In genomic region chr1:145942891-145943290, GRCh38 we compare ENCODE assay signal across 31 cellular contexts. TPM values are rescaled to one million over a fixed set of nuclear protein-coding genes. Genes with fewer than 3 reads are reported as not detected.
DNase-seq lines count a peak whose midpoint lies in the region; ATAC-seq, FAIRE-seq and TF ChIP-seq lines count a peak whose summit lies in the region.
"Had no signal": no experiment of that assay in that cellular context is flagged by ENCODE, and none has a peak within 500 bp of the region (broad histone marks: within the 10 kb centered on the region; RNA-seq: fewer than 3 reads in every experiment).

No MANE protein-coding gene starts in this region.

- DNase-seq in activated naive CD8-positive, alpha-beta T cell treated with anti-CD3 and anti-CD28 coated beads, Interleukin-2, amount 50 U/mL, for 24 hours: no peak
- DNase-seq in mesenchymal stem cell: no peak
- DNase-seq in vagina (ENCODE audit: extremely low spot score in 2 of 2): no peak
- no peak for DNase-seq in GM12891 (ENCODE audit: insufficient read length, low spot score)
- DNase-seq in SJCRH30: no peak
- DNase-seq: activated CD4-positive, alpha-beta T cell treated with anti-CD3 and anti-CD28 coated beads, Interleukin-2, amount 10 ng/mL, durations not matched to agents 7 days and 5 days; activated CD8-positive, alpha-beta memory T cell treated with anti-CD3 and anti-CD28 coated beads, Interleukin-2, amount 10 ng/mL, durations not matched to agents 7 days and 5 days; activated naive CD4-positive, alpha-beta T cell treated with anti-CD3 and anti-CD28 coated beads, Interleukin-2, amount 50 U/mL, for 16 hours; CD4-positive, alpha-beta memory T cell; esophagus squamous epithelium; islet precursor cell; left ventricle myocardium superior; midbrain; MM.1S; naive thymus-derived CD8-positive, alpha-beta T cell; NCI-H2029 treated with DMSO at 0.1 percent for 48 hours; NCI-H526; NK-92 treated with Interleukin-12 subunit alpha and Interleukin-12 subunit beta, amount 100 ng/mL, for 24 hours; PC-3; T1000; tibial artery had no signal

- ATAC-seq in activated naive CD8-positive, alpha-beta T cell treated with anti-CD3 and anti-CD28 coated beads, Interleukin-2, amount 50 U/mL, for 24 hours: no peak
- ATAC-seq: activated CD8-positive, alpha-beta memory T cell treated with anti-CD3 and anti-CD28 coated beads, Interleukin-2, amount 10 ng/mL, durations not matched to agents 7 days and 5 days; GM12878; HCT116; left ventricle myocardium superior; naive thymus-derived CD8-positive, alpha-beta T cell; PC-3; Right ventricle myocardium inferior had no signal

- no peak overlapping the region for H2AK5ac ChIP-seq in mesenchymal stem cell (ENCODE audit: low read length, severe bottlenecking)

- no peak overlapping the region for H2BK15ac ChIP-seq in mesenchymal stem cell (ENCODE audit: low read depth, poor library complexity, severe bottlenecking)

- peaks cover 9 to 47% of the 10 kb centered on the region in 2 experiments for H3K36me3 ChIP-seq in mesenchymal stem cell (ENCODE audit: control insufficient read depth in 1 of 2, insufficient read depth in 2 of 2, low read depth in 1 of 2, low read length in 2 of 2)
- H3K36me3 ChIP-seq in vagina: peaks cover 0 to 11% of the 10 kb centered on the region in 2 donors
- H3K36me3 ChIP-seq in SJCRH30: peaks cover 18% of the 10 kb centered on the region

- H4K91ac ChIP-seq in mesenchymal stem cell (ENCODE audit: low read length): no peak overlapping the region

- H3K4me3 ChIP-seq in mesenchymal stem cell (ENCODE audit: insufficient read depth in 1 of 2, low read depth in 1 of 2, low read length in 2 of 2) (no peak overlapping the region), vagina (peak overlapping the region in 1 of 2 donors; percentile 4), SJCRH30 (no peak overlapping the region)
- H3K4me3 ChIP-seq: ascending aorta, esophagus squamous epithelium, GM12878, skin epidermis, tibial artery had no signal

- peaks cover 6% of the 10 kb centered on the region for H3K4me1 Mint-ChIP-seq in activated naive CD8-positive, alpha-beta T cell (ENCODE audit: low read depth)
- H3K4me1 Mint-ChIP-seq in activated naive CD8-positive, alpha-beta T cell treated with anti-CD3 and anti-CD28 coated beads, Interleukin-2, amount 50 U/mL, for 24 hours: peaks cover 5% of the 10 kb centered on the region
- H3K4me1 Mint-ChIP-seq: activated CD8-positive, alpha-beta memory T cell treated with anti-CD3 and anti-CD28 coated beads, Interleukin-2, amount 10 ng/mL, durations not matched to agents 7 days and 5 days had no signal

- no peak overlapping the region for H3K14ac ChIP-seq in mesenchymal stem cell (ENCODE audit: low read length in 2 of 2)

- H3K4me1 ChIP-seq in mesenchymal stem cell (ENCODE audit: control insufficient read depth, insufficient read depth, low read depth, low read length) (no peaks in the 10 kb centered on the region), vagina (peaks cover 13% of the 10 kb centered on the region), SJCRH30 (no peaks in the 10 kb centered on the region)
- H3K4me1 ChIP-seq: ascending aorta, esophagus squamous epithelium, tibial artery had no signal

- no peaks in the 10 kb centered on the region for H3K9me3 Mint-ChIP-seq in activated naive CD8-positive, alpha-beta T cell (ENCODE audit: low read depth)
- H3K9me3 Mint-ChIP-seq in activated naive CD8-positive, alpha-beta T cell treated with anti-CD3 and anti-CD28 coated beads, Interleukin-2, amount 50 U/mL, for 24 hours: no peaks in the 10 kb centered on the region
- H3K9me3 Mint-ChIP-seq: activated CD4-positive, alpha-beta T cell treated with anti-CD3 and anti-CD28 coated beads, Interleukin-2, amount 10 ng/mL, durations not matched to agents 7 days and 5 days; CD4-positive, alpha-beta memory T cell; dendritic cell treated with granulocyte-macrophage colony-stimulating factor and Interleukin-4, amounts not matched to agents 40 ng/mL and 50 ng/mL, for 4 days; naive thymus-derived CD8-positive, alpha-beta T cell had no signal

- H3K18ac ChIP-seq in mesenchymal stem cell (ENCODE audit: low read depth in 1 of 2, low read length in 2 of 2): no peak overlapping the region

- H3K27ac Mint-ChIP-seq in activated naive CD8-positive, alpha-beta T cell: peak overlapping the region; percentile 2
- H3K27ac Mint-ChIP-seq in activated naive CD8-positive, alpha-beta T cell treated with anti-CD3 and anti-CD28 coated beads, Interleukin-2, amount 50 U/mL, for 24 hours: no peak overlapping the region
- H3K27ac Mint-ChIP-seq: activated CD4-positive, alpha-beta T cell treated with anti-CD3 and anti-CD28 coated beads, Interleukin-2, amount 10 ng/mL, durations not matched to agents 7 days and 5 days; activated CD8-positive, alpha-beta memory T cell treated with anti-CD3 and anti-CD28 coated beads, Interleukin-2, amount 10 ng/mL, durations not matched to agents 7 days and 5 days; dendritic cell treated with granulocyte-macrophage colony-stimulating factor and Interleukin-4, amounts not matched to agents 40 ng/mL and 50 ng/mL, for 4 days had no signal

- H3K9me3 ChIP-seq in mesenchymal stem cell (ENCODE audit: control insufficient read depth, low read length): no peaks in the 10 kb centered on the region
- no peaks in the 10 kb centered on the region for H3K9me3 ChIP-seq in vagina
- H3K9me3 ChIP-seq in SJCRH30 (replicated peaks): no peaks in the 10 kb centered on the region
- H3K9me3 ChIP-seq: ascending aorta, esophagus squamous epithelium, tibial artery had no signal

- no peak overlapping the region for H3K4ac ChIP-seq in mesenchymal stem cell (ENCODE audit: low read depth in 1 of 2, low read length in 2 of 2)

- no peak overlapping the region for H3K23ac ChIP-seq in mesenchymal stem cell (ENCODE audit: low read length in 2 of 2)

- H3K79me1 ChIP-seq in mesenchymal stem cell (replicated peaks; ENCODE audit: low read length, poor library complexity, severe bottlenecking): peaks cover 16% of the 10 kb centered on the region

- H2BK5ac ChIP-seq in mesenchymal stem cell (ENCODE audit: low read depth, low read length, poor library complexity, severe bottlenecking): no peak overlapping the region

- TF ChIP-seq CTCF in vagina (IDR thresholded peaks at IDR 0.05): no peak

- peak overlapping the region; percentile 70 for H3K9ac ChIP-seq in mesenchymal stem cell (ENCODE audit: low read length)
- H3K9ac ChIP-seq: KMS-11 had no signal

- H3K36me3 Mint-ChIP-seq in activated naive CD8-positive, alpha-beta T cell: peaks cover 9% of the 10 kb centered on the region
- peaks cover 33% of the 10 kb centered on the region for H3K36me3 Mint-ChIP-seq in activated naive CD8-positive, alpha-beta T cell treated with anti-CD3 and anti-CD28 coated beads, Interleukin-2, amount 50 U/mL, for 24 hours (ENCODE audit: low read depth)

- 93% methylated on average over 6 of the region's 6 CpGs for WGBS in mesenchymal stem cell

- no peaks in the 10 kb centered on the region for H3K27me3 Mint-ChIP-seq in activated naive CD8-positive, alpha-beta T cell
- no peaks in the 10 kb centered on the region for H3K27me3 Mint-ChIP-seq in activated naive CD8-positive, alpha-beta T cell treated with anti-CD3 and anti-CD28 coated beads, Interleukin-2, amount 50 U/mL, for 24 hours
- H3K27me3 Mint-ChIP-seq: activated CD4-positive, alpha-beta T cell treated with anti-CD3 and anti-CD28 coated beads, Interleukin-2, amount 10 ng/mL, durations not matched to agents 7 days and 5 days; activated CD8-positive, alpha-beta memory T cell treated with anti-CD3 and anti-CD28 coated beads, Interleukin-2, amount 10 ng/mL, durations not matched to agents 7 days and 5 days; CD4-positive, alpha-beta memory T cell; dendritic cell treated with granulocyte-macrophage colony-stimulating factor and Interleukin-4, amounts not matched to agents 40 ng/mL and 50 ng/mL, for 4 days; naive thymus-derived CD8-positive, alpha-beta T cell had no signal

- no peak overlapping the region for H2AFZ ChIP-seq in mesenchymal stem cell (ENCODE audit: low read depth, low read length)

- no peak for TF ChIP-seq POLR2A in vagina (IDR thresholded peaks at IDR 0.05)
- no peak for TF ChIP-seq POLR2A in GM12891 (IDR thresholded peaks at IDR 0.05; ENCODE audit: low read depth, low read length)

- FAIRE-seq in GM12891 (lab: Jason Lieb, UNC): no peak
- FAIRE-seq: A204.1, GM12878 had no signal

- no peak overlapping the region for H4K8ac ChIP-seq in mesenchymal stem cell (ENCODE audit: low read length)

- H3K27ac ChIP-seq in mesenchymal stem cell (ENCODE audit: low read length, poor library complexity, severe bottlenecking) (no peak overlapping the region), vagina (peak overlapping the region; percentile 55), SJCRH30 (no peak overlapping the region)
- H3K27ac ChIP-seq: ascending aorta, esophagus squamous epithelium, KMS-11, tibial artery had no signal

- no peak overlapping the region for H2BK12ac ChIP-seq in mesenchymal stem cell (ENCODE audit: low read length in 2 of 2)

- intact Hi-C loops in vagina (cut with DNase I): no loop called here

- no peak overlapping the region for H3K4me3 Mint-ChIP-seq in activated naive CD8-positive, alpha-beta T cell
- H3K4me3 Mint-ChIP-seq in activated naive CD8-positive, alpha-beta T cell treated with anti-CD3 and anti-CD28 coated beads, Interleukin-2, amount 50 U/mL, for 24 hours: no peak overlapping the region
- H3K4me3 Mint-ChIP-seq: activated CD4-positive, alpha-beta T cell treated with anti-CD3 and anti-CD28 coated beads, Interleukin-2, amount 10 ng/mL, durations not matched to agents 7 days and 5 days; activated CD8-positive, alpha-beta memory T cell treated with anti-CD3 and anti-CD28 coated beads, Interleukin-2, amount 10 ng/mL, durations not matched to agents 7 days and 5 days; dendritic cell treated with granulocyte-macrophage colony-stimulating factor and Interleukin-4, amounts not matched to agents 40 ng/mL and 50 ng/mL, for 4 days; naive thymus-derived CD8-positive, alpha-beta T cell had no signal

- no peak overlapping the region for H2BK120ac ChIP-seq in mesenchymal stem cell (ENCODE audit: low read depth, low read length)

- no peaks in the 10 kb centered on the region for H3K27me3 ChIP-seq in mesenchymal stem cell (ENCODE audit: control insufficient read depth in 1 of 2, insufficient read depth in 1 of 2, low read length in 2 of 2)
- no peaks in the 10 kb centered on the region for H3K27me3 ChIP-seq in vagina
- no peaks in the 10 kb centered on the region for H3K27me3 ChIP-seq in SJCRH30
- H3K27me3 ChIP-seq: ascending aorta, esophagus squamous epithelium, tibial artery had no signal

- H3K4me2 ChIP-seq in mesenchymal stem cell (ENCODE audit: low read length, poor library complexity, severe bottlenecking): no peak overlapping the region
- H3K4me2 ChIP-seq: KMS-11 had no signal

RNA-seq across cellular contexts. Expression of gene LIX1L, which starts 14.9 kb away (rescaled TPM):
- 30.0 TPM for polyA plus RNA-seq in mesenchymal stem cell (2013, experiment 1 of 2)
- polyA plus RNA-seq in mesenchymal stem cell (2013, experiment 2 of 2): 29.8 TPM
- total RNA-seq in vagina: 25.0 TPM
- 6.1 TPM for polyA plus RNA-seq in GM12891 (2012; ENCODE audit: low read depth, missing spikeins)
- 33.4 and 35.6 TPM in 2 replicates for total RNA-seq in SJCRH30 (2014; rRNA removed; shearing (Covaris generic))

RNA-seq across cellular contexts. Expression of gene RBM8A, which starts 15.6 kb away (rescaled TPM):
- polyA plus RNA-seq in mesenchymal stem cell (2013, experiment 1 of 2): 135 TPM
- 142 TPM for polyA plus RNA-seq in mesenchymal stem cell (2013, experiment 2 of 2)
- 93.3 TPM for total RNA-seq in vagina
- 178 TPM for polyA plus RNA-seq in GM12891 (2012; ENCODE audit: low read depth, missing spikeins)
- total RNA-seq in SJCRH30 (2014; rRNA removed; shearing (Covaris generic)): 232 and 246 TPM in 2 replicates

RNA-seq across cellular contexts. Expression of gene ANKRD34A, which starts 21.5 kb away (rescaled TPM):
- 4.4 TPM for polyA plus RNA-seq in mesenchymal stem cell (2013, experiment 1 of 2)
- 4.4 TPM for polyA plus RNA-seq in mesenchymal stem cell (2013, experiment 2 of 2)
- 1.7 TPM for total RNA-seq in vagina
- 1.5 TPM for polyA plus RNA-seq in GM12891 (2012; ENCODE audit: low read depth, missing spikeins)
- total RNA-seq in SJCRH30 (2014; rRNA removed; shearing (Covaris generic)): 0.69 and 0.84 TPM in 2 replicates
- total RNA-seq: Daoy had no signal

RNA-seq across cellular contexts. Expression of gene POLR3GL, which starts 21.6 kb away (rescaled TPM):
- 31.1 TPM for polyA plus RNA-seq in mesenchymal stem cell (2013, experiment 1 of 2)
- 32.3 TPM for polyA plus RNA-seq in mesenchymal stem cell (2013, experiment 2 of 2)
- 15.0 TPM for total RNA-seq in vagina
- polyA plus RNA-seq in GM12891 (2012; ENCODE audit: low read depth, missing spikeins): 28.2 TPM
- 16.7 and 18.4 TPM in 2 replicates for total RNA-seq in SJCRH30 (2014; rRNA removed; shearing (Covaris generic))

RNA-seq across cellular contexts. Expression of gene PEX11B, which starts 24.4 kb away (rescaled TPM):
- polyA plus RNA-seq in mesenchymal stem cell (2013, experiment 1 of 2): 30.6 TPM
- 30.5 TPM for polyA plus RNA-seq in mesenchymal stem cell (2013, experiment 2 of 2)
- 23.6 TPM for total RNA-seq in vagina
- polyA plus RNA-seq in GM12891 (2012; ENCODE audit: low read depth, missing spikeins): 33.9 TPM
- total RNA-seq in SJCRH30 (2014; rRNA removed; shearing (Covaris generic)): 19.5 and 21.2 TPM in 2 replicates
